ENCODE assay signal across 22 cellular contexts in genomic region chr4:27779827-27780226, GRCh38.
DNase-seq lines count a peak whose midpoint lies in the region; ATAC-seq and TF ChIP-seq lines count a peak whose summit lies in the region.
"Had no signal": no experiment of that assay in that cellular context is flagged by ENCODE, and none has a peak within 500 bp of the region (broad histone marks: within the 10 kb centered on the region; RNA-seq: fewer than 3 reads in every experiment).

No MANE protein-coding gene starts in this region.

- no peak overlapping the region for H3K14ac ChIP-seq in H9 (ENCODE audit: insufficient read depth, low read length)

- no peak overlapping the region for H3K4me3 ChIP-seq in GM23338
- no peak overlapping the region for H3K4me3 ChIP-seq in endodermal cell (ENCODE audit: low read length)
- H3K4me3 ChIP-seq: A549; BLaER1 treated with 17β-estradiol and CSF1 and Interleukin-3, amounts not matched to agents 10 nM and 100 nM; GM12878 had no signal

- H4K20me1 ChIP-seq in GM23338 (replicated peaks; ENCODE audit: insufficient read depth) (no peaks in the 10 kb centered on the region), H9 (ENCODE audit: control insufficient read depth, insufficient read depth, insufficient read length) (no peaks in the 10 kb centered on the region)
- H4K20me1 ChIP-seq: BLaER1 treated with 17β-estradiol and CSF1 and Interleukin-3, amounts not matched to agents 10 nM and 100 nM had no signal

- H4K8ac ChIP-seq in H9 (replicated peaks; ENCODE audit: insufficient read length, low read depth, low read length), result no peak overlapping the region

- H3K27ac Mint-ChIP-seq in GM23338 (no peak overlapping the region; the same call in 1 of the 2 replicates), H9 (peak overlapping the region in 1 of 3 experiments; percentile 40; a peak in 1 of 7 replicates), endodermal cell (no peak overlapping the region)
- H3K27ac Mint-ChIP-seq: CD14-positive monocyte; CD4-positive, alpha-beta T cell; CD8-positive, alpha-beta memory T cell; HFFc6 had no signal

- no peak overlapping the region for H2BK15ac ChIP-seq in H9 (ENCODE audit: low read depth, low read length)

- H3K9me2 ChIP-seq in GM23338 (ENCODE audit: insufficient read depth), result 0 out of 2 replicates have a peak, but pooled peaks cover 2% of the 10 kb centered on the region

- H3K4me1 Mint-ChIP-seq in GM23338 (peaks cover 24% of the 10 kb centered on the region), H9 (peaks cover 20 to 21% of the 10 kb centered on the region in 2 experiments), endodermal cell (peaks cover 22% of the 10 kb centered on the region)
- H3K4me1 Mint-ChIP-seq: CD14-positive monocyte; CD8-positive, alpha-beta memory T cell had no signal

- H3K79me1 ChIP-seq in H9 (ENCODE audit: insufficient read depth, low read depth, low read length, poor library complexity, severe bottlenecking), result no peaks in the 10 kb centered on the region

- H3K27me3 ChIP-seq in GM23338 (ENCODE audit: insufficient read depth), result no peaks in the 10 kb centered on the region
- H3K27me3 ChIP-seq in H9 (ENCODE audit: insufficient read depth, low read length), result no peaks in the 10 kb centered on the region
- H3K27me3 ChIP-seq in endodermal cell (ENCODE audit: control insufficient read depth, insufficient read depth, low read length, poor library complexity, severe bottlenecking), result no peaks in the 10 kb centered on the region
- H3K27me3 ChIP-seq: BE2C; BLaER1 treated with 17β-estradiol and CSF1 and Interleukin-3, amounts not matched to agents 10 nM and 100 nM had no signal

- no peak overlapping the region for H2BK12ac ChIP-seq in H9 (ENCODE audit: insufficient read length, low read depth, low read length)

- no peak overlapping the region for H3K27ac ChIP-seq in GM23338 (ENCODE audit: low read depth)
- no peak overlapping the region for H3K27ac ChIP-seq in H9 (ENCODE audit: insufficient read length, low read depth, low read length)
- no peak overlapping the region for H3K27ac ChIP-seq in endodermal cell (ENCODE audit: low read depth, low read length)
- H3K27ac ChIP-seq: A549; BLaER1 treated with 17β-estradiol and CSF1 and Interleukin-3, amounts not matched to agents 10 nM and 100 nM had no signal

- H4K5ac ChIP-seq in H9 (ENCODE audit: insufficient read length, low read depth, low read length), result no peak overlapping the region

- 0 out of 2 replicates have a peak overlapping the region, but pooled peaks have one; percentile 45 for H2AFZ ChIP-seq in GM23338
- H2AFZ ChIP-seq in H9 (ENCODE audit: low read length), result no peak overlapping the region

- no peaks in the 10 kb centered on the region for H3K23me2 ChIP-seq in H9 (ENCODE audit: insufficient read length, low read depth, low read length, poor library complexity, severe bottlenecking)

- peaks cover 8% of the 10 kb centered on the region; the same call in 2 of the 3 replicates for H3K9me3 Mint-ChIP-seq in GM23338
- H3K9me3 Mint-ChIP-seq in H9, result peaks cover 6 to 11% of the 10 kb centered on the region in 2 experiments
- H3K9me3 Mint-ChIP-seq in endodermal cell, result peaks cover 5% of the 10 kb centered on the region
- H3K9me3 Mint-ChIP-seq: HFFc6 had no signal

- H3K23ac ChIP-seq in H9 (ENCODE audit: insufficient read length, low read depth, low read length), result no peak overlapping the region

- H4K91ac ChIP-seq in H9 (ENCODE audit: insufficient read length, low read depth, low read length), result no peak overlapping the region

- H3K36me3 ChIP-seq in GM23338 (ENCODE audit: insufficient read depth), result no peaks in the 10 kb centered on the region
- H3K36me3 ChIP-seq in endodermal cell (ENCODE audit: control insufficient read depth, insufficient read depth, low read length), result no peaks in the 10 kb centered on the region
- H3K36me3 ChIP-seq: BE2C; BLaER1 treated with 17β-estradiol and CSF1 and Interleukin-3, amounts not matched to agents 10 nM and 100 nM had no signal

- H3K9ac ChIP-seq in H9 (ENCODE audit: extremely low read depth, insufficient read length, low read length) (no peak overlapping the region), endodermal cell (ENCODE audit: extremely low read depth, low read length, poor library complexity, severe bottlenecking) (no peak overlapping the region)
- H3K9ac ChIP-seq: BLaER1 treated with 17β-estradiol and CSF1 and Interleukin-3, amounts not matched to agents 10 nM and 100 nM had no signal

- no peaks in the 10 kb centered on the region for H3K27me3 Mint-ChIP-seq in GM23338 (ENCODE audit: insufficient read depth, low read depth, poor library complexity)
- H3K27me3 Mint-ChIP-seq in H9 (ENCODE audit: low read depth), result no peaks in the 10 kb centered on the region
- no peaks in the 10 kb centered on the region for H3K27me3 Mint-ChIP-seq in endodermal cell (ENCODE audit: insufficient read depth)
- H3K27me3 Mint-ChIP-seq: CD4-positive, alpha-beta T cell had no signal

- no peak overlapping the region for H3T11ph ChIP-seq in H9 (ENCODE audit: low read length)

- H3F3A ChIP-seq in GM23338 (replicated peaks; ENCODE audit: low read depth), result no peaks in the 10 kb centered on the region

- H3K4me3 Mint-ChIP-seq in GM23338 (no peak overlapping the region; the same call in 2 of the 3 replicates), H9 (peak overlapping the region in 1 of 2 experiments; percentile 3; a peak in 1 of 5 replicates), endodermal cell (no peak overlapping the region)
- H3K4me3 Mint-ChIP-seq: CD14-positive monocyte; CD4-positive, alpha-beta T cell; CD8-positive, alpha-beta memory T cell; HFFc6 had no signal

- H3K36me3 Mint-ChIP-seq in GM23338 (ENCODE audit: low read depth) (peaks cover 20% of the 10 kb centered on the region; the same call in 2 of the 3 replicates), H9 (ENCODE audit: insufficient read depth in 1 of 3, low read depth in 3 of 3) (peaks cover 0 to 6% (median 3%) of the 10 kb centered on the region in 3 experiments; a peak in 4 of 7 replicates), endodermal cell (ENCODE audit: low read depth) (no peaks in the 10 kb centered on the region)
- H3K36me3 Mint-ChIP-seq: CD14-positive monocyte; CD8-positive, alpha-beta memory T cell had no signal

- no peak overlapping the region for H3K56ac ChIP-seq in H9 (ENCODE audit: insufficient read length, low read depth, low read length)

- no peak overlapping the region for H2BK20ac ChIP-seq in H9 (ENCODE audit: low read depth, low read length, poor library complexity, severe bottlenecking)

- H3K18ac ChIP-seq in H9 (ENCODE audit: insufficient read length, low read depth, low read length), result no peak overlapping the region

- H2BK120ac ChIP-seq in H9 (ENCODE audit: low read depth, low read length, poor library complexity, severe bottlenecking), result no peak overlapping the region

- no peak overlapping the region for H2BK5ac ChIP-seq in H9 (ENCODE audit: insufficient read length, low read length)

- no peaks in the 10 kb centered on the region for H3K9me3 ChIP-seq in H9 (ENCODE audit: control insufficient read depth, low read depth, low read length)
- H3K9me3 ChIP-seq in endodermal cell (ENCODE audit: control insufficient read depth, low read length), result peaks cover 15% of the 10 kb centered on the region
- H3K9me3 ChIP-seq: A549, BE2C had no signal

- H2AK5ac ChIP-seq in H9 (ENCODE audit: insufficient read length, low read length), result no peak overlapping the region

- H3K4me1 ChIP-seq in GM23338 (ENCODE audit: insufficient read depth), result peaks cover 24% of the 10 kb centered on the region
- H3K4me1 ChIP-seq in H9 (ENCODE audit: insufficient read depth, low read length), result no peaks in the 10 kb centered on the region; the same call in 1 of the 2 replicates
- no peaks in the 10 kb centered on the region for H3K4me1 ChIP-seq in endodermal cell (ENCODE audit: control insufficient read depth, insufficient read depth, low read length)
- H3K4me1 ChIP-seq: A549; BE2C; BLaER1 treated with 17β-estradiol and CSF1 and Interleukin-3, amounts not matched to agents 10 nM and 100 nM had no signal

- ATAC-seq in GM23338 (peak; percentile 60), GM21515 (IDR thresholded peaks at IDR 0.05; ENCODE audit: unreplicated experiment) (no peak)
- ATAC-seq: A549, GM12878 had no signal

- no peak overlapping the region for H3K4ac ChIP-seq in H9 (ENCODE audit: low read depth, low read length)

- H3K79me2 ChIP-seq in GM23338 (replicated peaks; ENCODE audit: insufficient read depth), result no peaks in the 10 kb centered on the region
- no peaks in the 10 kb centered on the region for H3K79me2 ChIP-seq in H9 (ENCODE audit: insufficient read depth, low read length)

- H3K4me2 ChIP-seq in GM23338, result peak overlapping the region; percentile 38
- H3K4me2 ChIP-seq in H9 (ENCODE audit: insufficient read depth, insufficient read length, low read length), result no peak overlapping the region
- H3K4me2 ChIP-seq: A549; BLaER1 treated with 17β-estradiol and CSF1 and Interleukin-3, amounts not matched to agents 10 nM and 100 nM had no signal

- no CpG with 5 or more reads among the region's 1 CpG for WGBS in H9 (ENCODE audit: extremely low coverage, insufficient read length, low lambda C conversion rate)
- WGBS in endodermal cell (ENCODE audit: insufficient coverage in 1 of 2, insufficient read length in 1 of 2), 2 experiments, result 96 to 100% methylated on average over 1 of the region's 1 CpG

- TF ChIP-seq CTCF in GM23338 (conservative IDR thresholded peaks at IDR 0.05; ENCODE audit: low read depth in 2 of 2) (no peak), H9 (conservative IDR thresholded peaks at IDR 0.05) (no peak), endodermal cell (conservative IDR thresholded peaks at IDR 0.05) (no peak)

- DNase-seq in GM23338 (ENCODE audit: low spot score), result peak; percentile 15
- peak; percentile 33 for DNase-seq in H9
- peak; percentile 46 for DNase-seq in endodermal cell
- DNase-seq in HCEC 1CT, result no peak
- DNase-seq in stimulated activated CD4-positive, alpha-beta T cell treated with anti-CD3 and anti-CD28 coated beads, Interleukin-2, amount 100 ng/mL, for 24 hours, result no peak
- DNase-seq: 8988T; ACHN; AML-193; BE2C; CD4-positive, alpha-beta T cell; CD8-positive, alpha-beta memory T cell; DMS 273 treated with DMSO at 0.1 percent for 48 hours; DMS79; EL; GDM1; GOT3; HFFc6 had no signal

TF ChIP-seq in GM23338, 12 proteins besides CTCF, POLR2A, EP300 and RAD21:
- TF ChIP-seq JUNB (IDR thresholded peaks at IDR 0.05; ENCODE audit: unreplicated experiment) (no peak), ZNF114 (CRISPR knock-in tag; IDR thresholded peaks at IDR 0.05) (no peak), ZNF331 (CRISPR knock-in tag; IDR thresholded peaks at IDR 0.05; ENCODE audit: low read depth) (no peak)

Comparison
In these comparisons a context has a peak if more than half of its experiments do, and no peak if none do; other contexts are left out.
1. DNase-seq: peak in GM23338 (single experiment), H9 (single experiment) and endodermal cell (single experiment); none in HCEC 1CT (single experiment) and stimulated activated CD4-positive, alpha-beta T cell treated with anti-CD3 and anti-CD28 coated beads, Interleukin-2, amount 100 ng/mL, for 24 hours (0 of 2).